In the genomic region with DNA sequence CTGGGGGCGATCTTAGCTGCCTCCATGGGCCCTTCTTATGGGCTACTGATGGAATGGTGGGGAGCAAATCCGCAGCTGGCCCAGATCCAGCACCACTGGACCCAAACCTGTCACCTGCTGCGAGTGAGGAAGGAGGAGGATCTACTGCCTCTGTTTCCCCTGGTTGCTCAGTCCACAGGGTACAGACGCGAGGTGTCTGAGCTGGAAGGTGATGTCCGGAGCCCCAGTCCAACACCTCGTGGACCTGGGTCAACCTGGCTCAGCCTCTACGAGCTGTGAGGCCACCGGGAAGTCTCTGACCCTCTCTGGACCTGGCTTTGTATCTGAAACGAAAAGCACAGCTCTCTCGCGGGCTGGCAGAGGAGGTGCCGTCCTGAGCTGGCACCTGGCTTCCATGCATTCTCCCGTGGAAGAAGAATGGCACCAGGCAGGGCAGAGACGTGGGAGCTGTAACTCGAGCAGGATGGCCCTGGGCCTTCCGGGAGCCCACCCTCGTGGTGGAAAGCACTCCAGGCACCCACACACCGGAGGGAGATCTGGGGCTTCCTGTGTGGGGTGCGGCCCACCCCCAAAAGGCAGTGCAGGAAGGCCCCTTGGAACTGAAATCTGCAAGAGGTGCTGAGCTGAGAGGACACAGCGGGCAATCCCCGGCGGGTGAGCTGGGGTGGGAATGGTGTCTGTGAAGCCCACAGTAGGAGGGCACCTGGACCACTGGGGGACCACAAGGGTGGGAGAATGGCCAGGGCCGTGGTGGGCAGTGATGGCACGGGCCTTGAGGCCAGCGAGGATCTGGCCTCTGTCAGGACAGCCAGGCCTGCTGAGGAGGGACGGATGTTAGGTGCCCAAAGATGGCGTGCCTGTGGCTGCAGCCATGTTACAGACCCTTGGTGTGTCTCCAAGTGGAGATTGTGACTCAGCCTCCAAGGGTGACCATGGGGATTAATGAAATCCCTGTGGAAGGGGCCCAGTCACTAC, we compare ENCODE assay signal across 20 cellular contexts.
A peak's percentile ranks its signal among the peaks of the same experiment; 100 is the strongest.
DNase-seq lines count a peak whose midpoint lies in the region; ATAC-seq, FAIRE-seq and TF ChIP-seq lines count a peak whose summit lies in the region.
"Had no signal": no experiment of that assay in that cellular context is flagged by ENCODE, and none has a peak within 500 bp of the region (broad histone marks: within the 10 kb centered on the region; RNA-seq: fewer than 3 reads in every experiment).

No MANE protein-coding gene starts in this region.

- no peaks in the 10 kb centered on the region for H3K79me2 ChIP-seq in osteoblast (ENCODE audit: insufficient read depth, low read length)

- no peak overlapping the region for H3K27ac ChIP-seq in osteoblast (ENCODE audit: low read depth, low read length)
- H3K27ac ChIP-seq: KMS-11 had no signal

- H3K4me3 ChIP-seq in BE2C (ENCODE audit: low read depth, low read length) = no peak overlapping the region
- H3K4me3 ChIP-seq in bronchial epithelial cell (ENCODE audit: low read depth, low read length) = no peak overlapping the region
- H3K4me3 ChIP-seq in osteoblast (ENCODE audit: insufficient read depth, low read length) = no peak overlapping the region
- H3K4me3 ChIP-seq: SK-N-MC had no signal

- no peak overlapping the region for H2AFZ ChIP-seq in osteoblast (ENCODE audit: low read length)

- no peaks in the 10 kb centered on the region for H3K9me3 ChIP-seq in BE2C
- no peaks in the 10 kb centered on the region for H3K9me3 ChIP-seq in osteoblast (ENCODE audit: low read depth, low read length)

- no peaks in the 10 kb centered on the region for H4K20me1 ChIP-seq in osteoblast (ENCODE audit: insufficient read depth, low read length)

- peak; percentile 85 for FAIRE-seq in bronchial epithelial cell (lab: Jason Lieb, UNC)

- TF ChIP-seq CTCF in BE2C (IDR thresholded peaks at IDR 0.05; ENCODE audit: low read depth, low read length) (no peak), bronchial epithelial cell (IDR thresholded peaks at IDR 0.05; ENCODE audit: insufficient read depth, low read length, severe bottlenecking) (no peak), osteoblast (IDR thresholded peaks at IDR 0.05; ENCODE audit: extremely low read depth, low read depth, low read length) (no peak)

- H3K36me3 ChIP-seq in BE2C (no peaks in the 10 kb centered on the region), bronchial epithelial cell (ENCODE audit: control insufficient read depth, insufficient read depth, low read length) (no peaks in the 10 kb centered on the region), osteoblast (ENCODE audit: insufficient read depth, low read length) (no peaks in the 10 kb centered on the region)

- in situ Hi-C loops in G401 (cut with HindIII; ENCODE audit: low sequenced_read_pairs) = no loop called here

- no peak for ATAC-seq in GM21723 (IDR thresholded peaks at IDR 0.05; ENCODE audit: unreplicated experiment)
- no peak for ATAC-seq in HG03139 (IDR thresholded peaks at IDR 0.05; ENCODE audit: unreplicated experiment)
- ATAC-seq: CD8-positive, alpha-beta T cell; PC-3 had no signal

- H3K27me3 ChIP-seq in BE2C = no peaks in the 10 kb centered on the region
- no peaks in the 10 kb centered on the region for H3K27me3 ChIP-seq in bronchial epithelial cell (ENCODE audit: control insufficient read depth, insufficient read depth, low read length)
- peaks cover 18% of the 10 kb centered on the region for H3K27me3 ChIP-seq in osteoblast (ENCODE audit: insufficient read depth, low read length)

- H3K4me1 ChIP-seq in BE2C (peaks cover 47% of the 10 kb centered on the region), osteoblast (ENCODE audit: insufficient read depth, low read length) (no peaks in the 10 kb centered on the region)

- DNase-seq in BE2C (peak; percentile 11), Daoy (ENCODE audit: low read depth) (peak; percentile 39), bronchial epithelial cell (ENCODE audit: low read depth) (no peak), osteoblast (ENCODE audit: insufficient read length, low spot score, missing footprints) (peak; percentile 72), COLO668 (lab: John Stamatoyannopoulos, UW; ENCODE audit: unreplicated experiment) (no peak), G401 (ENCODE audit: low spot score) (no peak)
- DNase-seq: AML-193; CD8-positive, alpha-beta T cell; EL; HCEC 1CT; MM.1S; NCI-H1105; NCI-H187; NCI-H446 treated with DMSO at 0.1 percent for 48 hours; NCI-H748 treated with DMSO at 0.1 percent for 48 hours; PC-3 had no signal

- H3K4me2 ChIP-seq in osteoblast (ENCODE audit: insufficient read depth, low read length) = no peak overlapping the region
- H3K4me2 ChIP-seq: KMS-11 had no signal

Comparison
In these comparisons a context has a peak if more than half of its experiments do, and no peak if none do; other contexts are left out.
1. DNase-seq: peak in BE2C (single experiment), Daoy (single experiment) and osteoblast (single experiment); none in bronchial epithelial cell (single experiment), COLO668 (single experiment) and G401 (single experiment).